ENCODE assay signal across 24 cellular contexts in the genomic region with DNA sequence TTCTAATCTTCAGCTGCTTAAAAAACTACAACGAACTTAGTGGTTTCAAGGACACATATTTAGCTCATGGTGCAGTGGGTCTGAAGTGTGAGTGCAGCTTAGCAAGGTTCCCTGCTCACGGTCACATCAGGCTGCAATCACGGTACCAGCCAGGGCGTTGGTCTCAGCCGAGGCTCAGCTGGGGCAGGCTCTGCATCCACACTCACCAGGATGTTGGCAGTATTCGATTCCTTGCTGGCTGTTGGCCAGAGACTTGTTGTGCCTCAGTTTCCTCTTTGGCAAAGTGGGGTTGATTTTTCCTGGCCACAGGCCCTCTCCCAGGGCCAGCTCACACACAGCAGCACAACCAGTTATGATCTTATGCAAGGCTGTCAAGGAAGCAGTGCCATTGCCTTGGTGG.
DNase-seq lines count a peak whose midpoint lies in the region; ATAC-seq, FAIRE-seq and TF ChIP-seq lines count a peak whose summit lies in the region.
"Had no signal": no experiment of that assay in that cellular context is flagged by ENCODE, and none has a peak within 500 bp of the region (broad histone marks: within the 10 kb centered on the region; RNA-seq: fewer than 3 reads in every experiment).

No MANE protein-coding gene starts in this region.

- no peak overlapping the region for H2BK5ac ChIP-seq in mesendoderm (ENCODE audit: low read length)

- H4K20me1 ChIP-seq in BLaER1 treated with 17β-estradiol and CSF1 and Interleukin-3, amounts not matched to agents 10 nM and 100 nM = peaks cover 0 to 12% (median 0%) of the 10 kb centered on the region in 11 experiments; a peak in 3 of 22 replicates
- no peaks in the 10 kb centered on the region for H4K20me1 ChIP-seq in neural progenitor cell (ENCODE audit: low read depth)

- H2AFZ ChIP-seq in neural progenitor cell (replicated peaks) = no peak overlapping the region

- peaks cover 30 to 46% (median 36%) of the 10 kb centered on the region in 11 experiments for H3K9me3 ChIP-seq in BLaER1 treated with 17β-estradiol and CSF1 and Interleukin-3, amounts not matched to agents 10 nM and 100 nM (replicated peaks in 1 of 11)
- H3K9me3 ChIP-seq in neural progenitor cell (ENCODE audit: low read depth) (no peaks in the 10 kb centered on the region), uterus (no peaks in the 10 kb centered on the region)

- peaks cover 0 to 17% (median 0%) of the 10 kb centered on the region in 11 experiments; a peak in 2 of 22 replicates for H3K27me3 ChIP-seq in BLaER1 treated with 17β-estradiol and CSF1 and Interleukin-3, amounts not matched to agents 10 nM and 100 nM
- peaks cover 6% of the 10 kb centered on the region for H3K27me3 ChIP-seq in bronchial epithelial cell (ENCODE audit: control insufficient read depth, insufficient read depth, low read length)
- no peaks in the 10 kb centered on the region for H3K27me3 ChIP-seq in neural progenitor cell
- H3K27me3 ChIP-seq in uterus = no peaks in the 10 kb centered on the region
- no peaks in the 10 kb centered on the region for H3K27me3 ChIP-seq in mesendoderm (ENCODE audit: insufficient read depth, low read length, poor library complexity)

- H3K27me3 Mint-ChIP-seq in neural progenitor cell (ENCODE audit: insufficient read depth, low read depth) = peaks cover 15% of the 10 kb centered on the region
- H3K27me3 Mint-ChIP-seq: CD4-positive, alpha-beta memory T cell had no signal

- no peak overlapping the region for H3K56ac ChIP-seq in mesendoderm (ENCODE audit: low read length)

- no peaks in the 10 kb centered on the region for H3K36me3 Mint-ChIP-seq in neural progenitor cell

- H3K4me3 ChIP-seq in BLaER1 treated with 17β-estradiol and CSF1 and Interleukin-3, amounts not matched to agents 10 nM and 100 nM = no peak overlapping the region
- no peak overlapping the region for H3K4me3 ChIP-seq in bronchial epithelial cell (ENCODE audit: low read depth, low read length)
- no peak overlapping the region for H3K4me3 ChIP-seq in neural progenitor cell
- H3K4me3 ChIP-seq in uterus = no peak overlapping the region
- H3K4me3 ChIP-seq in mesendoderm (ENCODE audit: low read length) = no peak overlapping the region

- TF ChIP-seq POLR2A in uterus (IDR thresholded peaks at IDR 0.05) = no peak

- peaks cover 21% of the 10 kb centered on the region for H3K4me1 Mint-ChIP-seq in neural progenitor cell
- H3K4me1 Mint-ChIP-seq: CD4-positive, alpha-beta memory T cell had no signal

- H3K4me2 ChIP-seq in BLaER1 treated with 17β-estradiol and CSF1 and Interleukin-3, amounts not matched to agents 10 nM and 100 nM = peak overlapping the region in 8 of 11 experiments; percentile 3 to 90 (median 50); a peak in 11 of 22 replicates
- H3K4me2 ChIP-seq in neural progenitor cell (no peak overlapping the region), mesendoderm (ENCODE audit: low read length) (no peak overlapping the region)
- H3K4me2 ChIP-seq: KMS-11 had no signal

- no peak for TF ChIP-seq CTCF in bronchial epithelial cell (IDR thresholded peaks at IDR 0.05; ENCODE audit: insufficient read depth, low read length, severe bottlenecking)
- no peak for TF ChIP-seq CTCF in neural progenitor cell (IDR thresholded peaks at IDR 0.05)
- no peak for TF ChIP-seq CTCF in uterus (IDR thresholded peaks at IDR 0.05)

- no peaks in the 10 kb centered on the region; a peak in 2 of 22 replicates for H3K36me3 ChIP-seq in BLaER1 treated with 17β-estradiol and CSF1 and Interleukin-3, amounts not matched to agents 10 nM and 100 nM
- H3K36me3 ChIP-seq in bronchial epithelial cell (ENCODE audit: control insufficient read depth, insufficient read depth, low read length) = no peaks in the 10 kb centered on the region
- H3K36me3 ChIP-seq in neural progenitor cell = no peaks in the 10 kb centered on the region
- H3K36me3 ChIP-seq in uterus = no peaks in the 10 kb centered on the region
- no peaks in the 10 kb centered on the region for H3K36me3 ChIP-seq in mesendoderm (ENCODE audit: control insufficient read depth, insufficient read depth, low read length)

- no peak overlapping the region for H4K8ac ChIP-seq in mesendoderm (ENCODE audit: low read depth, low read length)

- WGBS in mesendoderm (ENCODE audit: extremely low coverage, insufficient coverage, low lambda C conversion rate) = no CpG with 5 or more reads among the region's 6 CpGs

- ATAC-seq in GM18519 (IDR thresholded peaks at IDR 0.05; ENCODE audit: low FRiP score, unreplicated experiment) (no peak), HG03175 (IDR thresholded peaks at IDR 0.05; ENCODE audit: unreplicated experiment) (no peak)
- ATAC-seq: PC-3 had no signal

- H3K79me1 ChIP-seq in mesendoderm (ENCODE audit: low read length) = no peaks in the 10 kb centered on the region

- H3K27ac ChIP-seq in BLaER1 treated with 17β-estradiol and CSF1 and Interleukin-3, amounts not matched to agents 10 nM and 100 nM = no peak overlapping the region
- H3K27ac ChIP-seq in neural progenitor cell = no peak overlapping the region
- H3K27ac ChIP-seq in uterus = peak overlapping the region; percentile 39 to 86
- no peak overlapping the region for H3K27ac ChIP-seq in mesendoderm (ENCODE audit: low read depth, low read length)
- H3K27ac ChIP-seq: KMS-11 had no signal

- H3K9ac ChIP-seq in BLaER1 treated with 17β-estradiol and CSF1 and Interleukin-3, amounts not matched to agents 10 nM and 100 nM = no peak overlapping the region
- H3K9ac ChIP-seq in neural progenitor cell (no peak overlapping the region), mesendoderm (ENCODE audit: low read length) (no peak overlapping the region)
- H3K9ac ChIP-seq: KMS-11 had no signal

- intact Hi-C loops in uterus (cut with DNase I; ENCODE audit: low total_unique reads) = no loop called here

- H3K27ac Mint-ChIP-seq in neural progenitor cell = peak overlapping the region; percentile 51
- H3K27ac Mint-ChIP-seq: CD4-positive, alpha-beta memory T cell had no signal

- H3K23ac ChIP-seq in mesendoderm (ENCODE audit: low read length) = no peak overlapping the region

- no peak overlapping the region for H3K4ac ChIP-seq in mesendoderm (ENCODE audit: low read depth, low read length)

- no peak overlapping the region for H4K5ac ChIP-seq in mesendoderm (ENCODE audit: low read length)

- H3K4me1 ChIP-seq in BLaER1 treated with 17β-estradiol and CSF1 and Interleukin-3, amounts not matched to agents 10 nM and 100 nM = peaks cover 1 to 77% (median 50%) of the 10 kb centered on the region in 10 experiments; a peak in 19 of 20 replicates
- peaks cover 18% of the 10 kb centered on the region for H3K4me1 ChIP-seq in neural progenitor cell
- peaks cover 6 to 12% of the 10 kb centered on the region in 2 donors for H3K4me1 ChIP-seq in uterus
- H3K4me1 ChIP-seq in mesendoderm (ENCODE audit: control insufficient read depth, low read depth, low read length) = peaks cover 3% of the 10 kb centered on the region

- H3K9me3 Mint-ChIP-seq in neural progenitor cell = peaks cover 8% of the 10 kb centered on the region

- H3K18ac ChIP-seq in mesendoderm (ENCODE audit: low read length) = no peak overlapping the region

- no peak overlapping the region for H2AK5ac ChIP-seq in mesendoderm (ENCODE audit: low read length)

- H3K79me2 ChIP-seq in neural progenitor cell (ENCODE audit: low read depth) (no peaks in the 10 kb centered on the region), mesendoderm (ENCODE audit: control insufficient read depth, insufficient read depth, low read length) (no peaks in the 10 kb centered on the region)

- H2BK120ac ChIP-seq in mesendoderm (ENCODE audit: low read depth, low read length) = no peak overlapping the region

- no peak overlapping the region for H3K4me3 Mint-ChIP-seq in neural progenitor cell
- H3K4me3 Mint-ChIP-seq: CD4-positive, alpha-beta memory T cell had no signal

- no peak for DNase-seq in bronchial epithelial cell (ENCODE audit: low read depth)
- no peak for DNase-seq in neural progenitor cell (ENCODE audit: low spot score)
- no peak for DNase-seq in uterus
- no peak for DNase-seq in mesendoderm
- DNase-seq: C1 segment of cervical spinal cord; CD4-positive, alpha-beta memory T cell; COR-L47; DMS53; GOT3; HCEC 1CT; IMR-90; MM.1S; NCI-H2029; NCI-H446 treated with DMSO at 0.1 percent for 48 hours; NCI-H526; NCI-H82; NK-92 treated with Interleukin-12 subunit alpha and Interleukin-12 subunit beta, amount 100 ng/mL, for 24 hours; PC-3 had no signal

- peak; percentile 72 for FAIRE-seq in bronchial epithelial cell (lab: Jason Lieb, UNC)
- FAIRE-seq: A204.1, GM18507 had no signal

- H2BK15ac ChIP-seq in mesendoderm (replicated peaks; ENCODE audit: low read depth) = no peak overlapping the region

- peaks cover 6% of the 10 kb centered on the region for H3F3A ChIP-seq in neural progenitor cell (ENCODE audit: low read depth)

Comparison
In these comparisons a context has a peak if more than half of its experiments do, and no peak if none do; other contexts are left out.
1. H3K27ac ChIP-seq: peak in uterus (2 of 2); none in BLaER1 treated with 17β-estradiol and CSF1 and Interleukin-3, amounts not matched to agents 10 nM and 100 nM (0 of 11), neural progenitor cell (single experiment) and mesendoderm (single experiment).
2. H3K4me2 ChIP-seq: peak in BLaER1 treated with 17β-estradiol and CSF1 and Interleukin-3, amounts not matched to agents 10 nM and 100 nM (8 of 11); none in neural progenitor cell (single experiment) and mesendoderm (single experiment).